23 cellular contexts compared by ENCODE assay signal in genomic region chr7:45715471-45716352, GRCh38.
"Had no signal": no experiment of that assay in that cellular context is flagged by ENCODE, and none has a peak within 500 bp of the region (broad histone marks: within the 10 kb centered on the region; RNA-seq: fewer than 3 reads in every experiment).

No MANE protein-coding gene starts in this region.

- DNase-seq: activated CD4-positive, alpha-beta T cell treated with anti-CD3 and anti-CD28 coated beads, Interleukin-2, amount 50 U/mL, for 4 hours; activated CD8-positive, alpha-beta memory T cell treated with anti-CD3 and anti-CD28 coated beads, Interleukin-2, amount 50 U/mL, for 4 hours; activated naive CD4-positive, alpha-beta T cell treated with Interleukin-2 at 50 U/mL for 16 hours; activated naive CD8-positive, alpha-beta T cell treated with anti-CD3 and anti-CD28 coated beads for 36 hours; activated T-cell treated with anti-CD3 and anti-CD28 coated beads, Interleukin-2, amount 50 U/mL, for 24 hours; central memory CD4-positive, alpha-beta T cell; effector memory CD8-positive, alpha-beta T cell; esophagus squamous epithelium; gastrocnemius medialis; hypothalamus; lower lobe of right lung; naive B cell; occipital lobe; stimulated activated CD4-positive, alpha-beta T cell treated with anti-CD3 and anti-CD28 coated beads, Interleukin-2, amount 100 ng/mL, for 48 hours; stimulated activated CD8-positive, alpha-beta memory T cell treated with anti-CD3 and anti-CD28 coated beads, Interleukin-4, amount 100 ng/mL, for 48 hours; stimulated activated naive CD4-positive, alpha-beta T cell; T-cell; testis had no signal

- H3K36me3 Mint-ChIP-seq: activated naive CD8-positive, alpha-beta T cell treated with anti-CD3 and anti-CD28 coated beads for 36 hours; naive B cell; T-cell; type B pancreatic cell had no signal

- ATAC-seq: effector memory CD8-positive, alpha-beta T cell; gastrocnemius medialis; lower lobe of right lung; T-cell had no signal

- H3K9me3 Mint-ChIP-seq: activated naive CD8-positive, alpha-beta T cell treated with anti-CD3 and anti-CD28 coated beads for 36 hours; activated T-cell treated with anti-CD3 and anti-CD28 coated beads, Interleukin-2, amount 50 U/mL, for 24 hours; activated T-helper 2 cell treated with anti-CD3 and anti-CD28 coated beads, Interferon-gamma antibody, Interleukin-2, Interleukin-4, amounts not matched to agents 10 μg/mL and 5 μg/mL and 100 μg/mL, durations not matched to agents 14 hours and 24 hours and 36 hours; effector memory CD8-positive, alpha-beta T cell; naive B cell; T-cell; T-helper 2 cell treated with Interferon-gamma antibody and Interleukin-4, amounts not matched to agents 5 μg/mL and 100 μg/mL, for 36 hours; type B pancreatic cell had no signal

- H3K27me3 Mint-ChIP-seq: activated naive CD8-positive, alpha-beta T cell treated with anti-CD3 and anti-CD28 coated beads for 36 hours; type B pancreatic cell had no signal

- H3K27ac Mint-ChIP-seq: activated naive CD8-positive, alpha-beta T cell treated with anti-CD3 and anti-CD28 coated beads for 36 hours; activated T-cell treated with anti-CD3 and anti-CD28 coated beads, Interleukin-2, amount 50 U/mL, for 24 hours; activated T-helper 2 cell treated with anti-CD3 and anti-CD28 coated beads, Interferon-gamma antibody, Interleukin-2, Interleukin-4, amounts not matched to agents 10 μg/mL and 5 μg/mL and 100 μg/mL, durations not matched to agents 14 hours and 24 hours and 36 hours; effector memory CD8-positive, alpha-beta T cell; naive B cell; T-cell; T-helper 2 cell treated with Interferon-gamma antibody and Interleukin-4, amounts not matched to agents 5 μg/mL and 100 μg/mL, for 36 hours; type B pancreatic cell had no signal

- H3K4me3 Mint-ChIP-seq: activated naive CD8-positive, alpha-beta T cell treated with anti-CD3 and anti-CD28 coated beads for 36 hours; activated T-cell treated with anti-CD3 and anti-CD28 coated beads, Interleukin-2, amount 50 U/mL, for 24 hours; effector memory CD8-positive, alpha-beta T cell; naive B cell; T-cell; T-helper 2 cell treated with Interferon-gamma antibody and Interleukin-4, amounts not matched to agents 5 μg/mL and 100 μg/mL, for 36 hours; type B pancreatic cell had no signal

- H3K27me3 ChIP-seq: dorsolateral prefrontal cortex, esophagus squamous epithelium, gastrocnemius medialis, testis had no signal

- H3K36me3 ChIP-seq: esophagus squamous epithelium, gastrocnemius medialis, lower lobe of right lung had no signal

- H3K27ac ChIP-seq: esophagus squamous epithelium, gastrocnemius medialis, lower lobe of right lung, testis, VCaP had no signal

- H3K4me1 Mint-ChIP-seq: activated naive CD8-positive, alpha-beta T cell treated with anti-CD3 and anti-CD28 coated beads for 36 hours; naive B cell; T-cell had no signal

- H3K9me3 ChIP-seq: esophagus squamous epithelium, gastrocnemius medialis, lower lobe of right lung, testis had no signal

- H3K4me3 ChIP-seq: dorsolateral prefrontal cortex, esophagus squamous epithelium, gastrocnemius medialis, lower lobe of right lung, testis had no signal

- H3K4me1 ChIP-seq: esophagus squamous epithelium, gastrocnemius medialis, testis had no signal
